In the genomic region with DNA sequence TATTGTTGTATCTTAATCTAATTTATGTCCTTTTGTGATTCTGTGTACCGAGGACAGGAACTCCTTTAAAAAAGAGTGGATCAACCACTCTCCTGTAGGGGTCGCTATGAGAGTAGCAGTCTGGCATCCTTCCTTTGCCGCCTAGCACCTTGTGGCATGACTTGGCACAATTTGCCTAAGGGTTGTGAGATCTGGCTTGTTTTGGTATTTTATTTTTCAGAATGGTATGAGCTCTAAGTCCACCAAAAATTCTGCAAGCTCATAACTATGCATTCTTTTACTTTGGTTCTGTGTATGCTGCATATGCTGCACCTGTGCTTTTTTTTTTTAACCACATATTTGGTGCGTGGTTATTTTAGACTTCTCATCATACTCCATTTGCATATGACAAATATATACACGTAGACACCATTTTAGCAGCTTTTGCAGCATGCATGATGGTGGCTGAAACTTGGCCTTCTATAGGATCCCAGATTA, we compare ENCODE assay signal across 8 cellular contexts.
DNase-seq lines count a peak whose midpoint lies in the region; ATAC-seq, FAIRE-seq and TF ChIP-seq lines count a peak whose summit lies in the region.

No MANE protein-coding gene starts in this region.

- peak; percentile 90 for TF ChIP-seq CTCF in GM12864 (IDR thresholded peaks at IDR 0.05; ENCODE audit: low read depth, low read length, missing control alignments)

- H3K9me3 Mint-ChIP-seq in activated T-helper 2 cell treated with anti-CD3 and anti-CD28 coated beads, Interferon-gamma antibody, Interleukin-2, Interleukin-4, amounts not matched to agents 10 μg/mL and 5 μg/mL and 100 μg/mL, durations not matched to agents 14 hours and 24 hours and 36 hours, result no peaks in the 10 kb centered on the region

- FAIRE-seq in urothelium cell line (lab: Jason Lieb, UNC), result no peak

- H3K36me3 Mint-ChIP-seq in activated T-helper 2 cell treated with anti-CD3 and anti-CD28 coated beads, Interferon-gamma antibody, Interleukin-2, Interleukin-4, amounts not matched to agents 10 μg/mL and 5 μg/mL and 100 μg/mL, durations not matched to agents 14 hours and 24 hours and 36 hours (ENCODE audit: low read depth), result no peaks in the 10 kb centered on the region

- DNase-seq in GM12864 (ENCODE audit: low read depth) (peak; percentile 68), RKO (ENCODE audit: low spot score) (peak; percentile 54), head of caudate nucleus (peak; percentile 14 to 84 (median 52)), urothelium cell line (ENCODE audit: low spot score) (peak; percentile 33), kidney glomerular epithelial cell (lab: John Stamatoyannopoulos, UW) (no peak)
- DNase-seq in activated T-helper 2 cell treated with anti-CD3 and anti-CD28 coated beads, Interferon-gamma antibody, Interleukin-2, Interleukin-4, amounts not matched to agents 10 μg/mL and 5 μg/mL and 100 μg/mL, durations not matched to agents 14 hours and 24 hours and 36 hours (ENCODE audit: low spot score), result no peak

- H3K4me3 ChIP-seq in GM12864 (ENCODE audit: low read depth, low read length), result peak overlapping the region; percentile 67; the same call in 1 of the 2 replicates

- H3K4me1 Mint-ChIP-seq in activated T-helper 2 cell treated with anti-CD3 and anti-CD28 coated beads, Interferon-gamma antibody, Interleukin-2, Interleukin-4, amounts not matched to agents 10 μg/mL and 5 μg/mL and 100 μg/mL, durations not matched to agents 14 hours and 24 hours and 36 hours (ENCODE audit: low read depth), result no peaks in the 10 kb centered on the region

- no peaks in the 10 kb centered on the region for H3K27me3 Mint-ChIP-seq in activated T-helper 2 cell treated with anti-CD3 and anti-CD28 coated beads, Interferon-gamma antibody, Interleukin-2, Interleukin-4, amounts not matched to agents 10 μg/mL and 5 μg/mL and 100 μg/mL, durations not matched to agents 14 hours and 24 hours and 36 hours (ENCODE audit: low read depth)

- no peak overlapping the region for H3K4me3 Mint-ChIP-seq in activated T-helper 2 cell treated with anti-CD3 and anti-CD28 coated beads, Interferon-gamma antibody, Interleukin-2, Interleukin-4, amounts not matched to agents 10 μg/mL and 5 μg/mL and 100 μg/mL, durations not matched to agents 14 hours and 24 hours and 36 hours (ENCODE audit: low read depth)

- H3K27ac Mint-ChIP-seq in activated T-helper 2 cell treated with anti-CD3 and anti-CD28 coated beads, Interferon-gamma antibody, Interleukin-2, Interleukin-4, amounts not matched to agents 10 μg/mL and 5 μg/mL and 100 μg/mL, durations not matched to agents 14 hours and 24 hours and 36 hours, result no peak overlapping the region

- ATAC-seq in GM21381 (IDR thresholded peaks at IDR 0.05; ENCODE audit: unreplicated experiment), result peak; percentile 63
- ATAC-seq in HG03457 (IDR thresholded peaks at IDR 0.05; ENCODE audit: unreplicated experiment), result peak; percentile 49

- intact Hi-C loops in head of caudate nucleus (cut with DNase I), result loop anchor here (10.0 kb wide), 1 partner anchor 326 kb away; no protein-coding TSS in a partner anchor
- intact Hi-C loops in activated T-helper 2 cell treated with anti-CD3 and anti-CD28 coated beads, Interferon-gamma antibody, Interleukin-2, Interleukin-4, amounts not matched to agents 10 μg/mL and 5 μg/mL and 100 μg/mL, durations not matched to agents 14 hours and 24 hours and 36 hours (cut with micrococcal nuclease), result loop anchor here (10.0 kb wide), 1 partner anchor 326 kb away; no protein-coding TSS in a partner anchor

Comparison
In these comparisons a context has a peak if more than half of its experiments do, and no peak if none do; other contexts are left out.
1. DNase-seq: peak in GM12864 (single experiment), RKO (single experiment), head of caudate nucleus (42 of 42) and urothelium cell line (single experiment); none in activated T-helper 2 cell treated with anti-CD3 and anti-CD28 coated beads, Interferon-gamma antibody, Interleukin-2, Interleukin-4, amounts not matched to agents 10 μg/mL and 5 μg/mL and 100 μg/mL, durations not matched to agents 14 hours and 24 hours and 36 hours (single experiment) and kidney glomerular epithelial cell (single experiment).